In the genomic region with DNA sequence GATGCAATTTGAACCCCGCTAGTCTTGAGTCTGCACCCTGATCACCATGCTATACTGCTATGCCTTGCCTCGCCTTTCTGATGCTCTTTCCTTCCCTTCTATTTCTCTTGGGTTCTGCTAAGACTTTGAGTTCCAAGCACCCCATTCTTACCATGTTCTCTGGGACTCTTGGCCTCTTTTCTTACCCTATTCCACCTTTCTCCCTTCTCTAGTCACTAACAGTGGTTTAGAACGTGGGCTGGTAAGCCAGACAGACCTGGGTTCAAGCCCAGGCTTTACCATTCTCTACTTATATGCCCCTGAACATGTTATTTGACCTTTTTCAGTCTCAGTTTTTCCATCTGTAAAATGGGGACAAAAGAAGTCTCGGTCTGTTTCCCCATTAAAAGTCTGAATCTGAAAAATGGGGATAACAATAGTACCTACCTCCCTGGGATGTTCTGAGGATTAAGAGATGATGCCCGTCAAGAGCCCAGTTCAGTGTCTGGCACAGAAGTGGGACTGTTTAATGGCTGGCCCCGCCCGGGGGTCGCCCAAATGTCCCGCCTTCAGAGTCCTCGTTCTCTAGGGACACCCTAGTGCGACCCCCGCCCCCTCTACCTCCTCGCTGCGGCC, we compare ENCODE assay signal across 8 cellular contexts. TPM values are rescaled to one million over a fixed set of nuclear protein-coding genes. Genes with fewer than 3 reads are reported as not detected.
DNase-seq lines count a peak whose midpoint lies in the region; ATAC-seq and TF ChIP-seq lines count a peak whose summit lies in the region.

No MANE protein-coding gene starts in this region.

- no peaks in the 10 kb centered on the region for H3K9me3 Mint-ChIP-seq in activated CD4-positive, alpha-beta T cell treated with anti-CD3 and anti-CD28 coated beads, Interleukin-2, amount 10 ng/mL, durations not matched to agents 24 days and 14 days

- H3K27me3 ChIP-seq in adrenal gland (no peaks in the 10 kb centered on the region), liver (ENCODE audit: control insufficient read depth in 4 of 4, insufficient read depth in 4 of 4, low read length in 3 of 4) (no peaks in the 10 kb centered on the region), thyroid gland (no peaks in the 10 kb centered on the region)

- H3K4me1 Mint-ChIP-seq in activated CD4-positive, alpha-beta T cell treated with anti-CD3 and anti-CD28 coated beads, Interleukin-2, amount 10 ng/mL, durations not matched to agents 24 days and 14 days: peaks cover 50% of the 10 kb centered on the region

- H3K27me3 Mint-ChIP-seq in activated CD4-positive, alpha-beta T cell treated with anti-CD3 and anti-CD28 coated beads, Interleukin-2, amount 10 ng/mL, durations not matched to agents 24 days and 14 days: no peaks in the 10 kb centered on the region

- ATAC-seq in HG03135 (IDR thresholded peaks at IDR 0.05; ENCODE audit: unreplicated experiment) (no peak), GM21423 (IDR thresholded peaks at IDR 0.05; ENCODE audit: unreplicated experiment) (no peak)

- H3K27ac ChIP-seq in adrenal gland (peak overlapping the region; percentile 88 to 97 (median 96)), liver (ENCODE audit: low read depth in 1 of 2, low read length in 2 of 2) (peak overlapping the region; percentile 88 to 93), thyroid gland (peak overlapping the region; percentile 91 to 98 (median 91))

- TF ChIP-seq POLR2A in adrenal gland (IDR thresholded peaks at IDR 0.05) (no peak), thyroid gland (IDR thresholded peaks at IDR 0.05) (no peak)

- H3K4me3 Mint-ChIP-seq in activated CD4-positive, alpha-beta T cell treated with anti-CD3 and anti-CD28 coated beads, Interleukin-2, amount 10 ng/mL, durations not matched to agents 24 days and 14 days: peak overlapping the region; percentile 94

- H3K4me1 ChIP-seq in adrenal gland (replicated peaks in 1 of 2): peaks cover 29 to 57% of the 10 kb centered on the region in 2 donors
- H3K4me1 ChIP-seq in liver (ENCODE audit: control insufficient read depth in 4 of 4, insufficient read depth in 4 of 4, low read length in 3 of 4): peaks cover 0 to 24% (median 19%) of the 10 kb centered on the region in 4 donors
- H3K4me1 ChIP-seq in thyroid gland: peaks cover 12 to 25% of the 10 kb centered on the region in 2 donors

- no peak for TF ChIP-seq RAD21 in liver (IDR thresholded peaks at IDR 0.05)

- intact Hi-C loops in activated CD4-positive, alpha-beta T cell treated with anti-CD3 and anti-CD28 coated beads, Interleukin-2, amount 10 ng/mL, durations not matched to agents 24 days and 14 days (cut with micrococcal nuclease): loop anchor here (1.0 to 2.0 kb wide), 8 partner anchors 14 to 323 kb away; partner anchors contain the start of genes BRK1, BRPF1, CRELD1 and JAGN1
- intact Hi-C loops in adrenal gland (cut with DNase I) (no loop called here), thyroid gland (cut with DNase I) (loop anchor here (10.0 kb wide), 1 partner anchor 137 kb away; no protein-coding TSS in a partner anchor)

- H3K27ac Mint-ChIP-seq in activated CD4-positive, alpha-beta T cell treated with anti-CD3 and anti-CD28 coated beads, Interleukin-2, amount 10 ng/mL, durations not matched to agents 24 days and 14 days: peak overlapping the region; percentile 100

- peak overlapping the region; percentile 72 to 80 (median 72) for H3K4me3 ChIP-seq in adrenal gland
- H3K4me3 ChIP-seq in liver (ENCODE audit: low read depth in 1 of 3, low read length in 3 of 3): peak overlapping the region; percentile 89 to 97 (median 93)
- peak overlapping the region; percentile 64 to 93 (median 92) for H3K4me3 ChIP-seq in thyroid gland (replicated peaks in 1 of 3)

- H3K9me3 ChIP-seq in adrenal gland (replicated peaks in 1 of 3) (no peaks in the 10 kb centered on the region), liver (ENCODE audit: control insufficient read depth in 4 of 4, low read length in 3 of 4) (no peaks in the 10 kb centered on the region), thyroid gland (no peaks in the 10 kb centered on the region)

- TF ChIP-seq CTCF in adrenal gland (IDR thresholded peaks at IDR 0.05) (no peak), liver (IDR thresholded peaks at IDR 0.05; ENCODE audit: low read depth, low read length, missing input control) (no peak), thyroid gland (IDR thresholded peaks at IDR 0.05) (no peak)

- H3K9ac ChIP-seq in liver (ENCODE audit: low read depth in 1 of 2, low read length in 2 of 2): peak overlapping the region; percentile 78 to 95

- H3K36me3 Mint-ChIP-seq in activated CD4-positive, alpha-beta T cell treated with anti-CD3 and anti-CD28 coated beads, Interleukin-2, amount 10 ng/mL, durations not matched to agents 24 days and 14 days (ENCODE audit: low read depth): peaks cover 53% of the 10 kb centered on the region

- peaks cover 0 to 17% of the 10 kb centered on the region in 2 donors for H3K36me3 ChIP-seq in adrenal gland (replicated peaks in 1 of 2)
- H3K36me3 ChIP-seq in liver (ENCODE audit: control insufficient read depth in 4 of 4, insufficient read depth in 3 of 4, low read depth in 1 of 4, low read length in 3 of 4): peaks cover 1 to 24% (median 19%) of the 10 kb centered on the region in 4 donors
- peaks cover 8 to 17% of the 10 kb centered on the region in 2 donors for H3K36me3 ChIP-seq in thyroid gland

- peak; percentile 63 for DNase-seq in activated CD4-positive, alpha-beta T cell treated with anti-CD3 and anti-CD28 coated beads, Interleukin-2, amount 10 ng/mL, durations not matched to agents 24 days and 14 days
- DNase-seq in activated CD4-positive, alpha-beta T cell treated with anti-CD3 and anti-CD28 coated beads for 48 hours: no peak
- DNase-seq in adrenal gland: no peak
- no peak for DNase-seq in thyroid gland
- no peak for DNase-seq in occipital lobe (lab: John Stamatoyannopoulos, UW)

- WGBS in adrenal gland, 4 donors: 16 to 25% (median 18%) methylated on average over 10 to 14 of the region's 14 CpGs
- 15% methylated on average over 14 of the region's 14 CpGs for WGBS in liver
- 19 to 20% methylated on average over 11 to 13 of the region's 14 CpGs for WGBS in thyroid gland, 2 donors

TF ChIP-seq in liver, 16 proteins besides CTCF, POLR2A, EP300 and RAD21 (continues in another document):
- TF ChIP-seq JUND (IDR thresholded peaks at IDR 0.05): no peak
- TF ChIP-seq SP1 (IDR thresholded peaks at IDR 0.05): no peak
- TF ChIP-seq YY1 (IDR thresholded peaks at IDR 0.05): no peak
- TF ChIP-seq MAX (IDR thresholded peaks at IDR 0.05): no peak
- TF ChIP-seq, protein P1, sequence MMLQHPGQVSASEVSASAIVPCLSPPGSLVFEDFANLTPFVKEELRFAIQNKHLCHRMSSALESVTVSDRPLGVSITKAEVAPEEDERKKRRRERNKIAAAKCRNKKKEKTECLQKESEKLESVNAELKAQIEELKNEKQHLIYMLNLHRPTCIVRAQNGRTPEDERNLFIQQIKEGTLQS (IDR thresholded peaks at IDR 0.05): no peak
- no peak for TF ChIP-seq TAF1 (conservative IDR thresholded peaks at IDR 0.05)
- TF ChIP-seq RXRA (IDR thresholded peaks at IDR 0.05): no peak
- no peak for TF ChIP-seq FOXA1 (IDR thresholded peaks at IDR 0.05)
- TF ChIP-seq NR2F2 (IDR thresholded peaks at IDR 0.05): no peak
- TF ChIP-seq HNF4A (conservative IDR thresholded peaks at IDR 0.05): no peak
- TF ChIP-seq HNF4G (IDR thresholded peaks at IDR 0.05): no peak

RNA-seq across cellular contexts. Expression of gene TADA3, which starts 0.4 kb away (rescaled TPM):
- total RNA-seq in activated CD4-positive, alpha-beta T cell treated with anti-CD3 and anti-CD28 coated beads, Interleukin-2, amount 10 ng/mL, durations not matched to agents 24 days and 14 days: 63.4 and 64.6 TPM in 2 replicates
- total RNA-seq in adrenal gland (100 to 1,000 TPM in 5 of 8 donors, 10 to 100 TPM in 3; 59.1 to 148 (median 122) TPM), liver (10 to 100 TPM; 20.7 to 22.3 TPM), thyroid gland (10 to 100 TPM; 64.2 to 93.3 (median 83.3) TPM), occipital lobe (28.1 TPM)
- polyA plus RNA-seq in adrenal gland (100 to 1,000 TPM in 2 of 3 donors, 10 to 100 TPM in 1; 49.7 to 133 (median 117) TPM), liver (10 to 100 TPM; 16.2 to 27.8 TPM)

RNA-seq across cellular contexts. Expression of gene ARPC4, which starts 1.0 kb away (rescaled TPM):
- total RNA-seq in activated CD4-positive, alpha-beta T cell treated with anti-CD3 and anti-CD28 coated beads, Interleukin-2, amount 10 ng/mL, durations not matched to agents 24 days and 14 days: 263 and 267 TPM in 2 replicates
- 100 to 1,000 TPM; 138 to 249 (median 184) TPM for total RNA-seq in adrenal gland
- 100 to 1,000 TPM in 1 of 3 donors, 10 to 100 TPM in 2; 75.8 to 140 (median 77.4) TPM for polyA plus RNA-seq in adrenal gland
- total RNA-seq in liver: 10 to 100 TPM; 53.3 to 53.6 TPM
- 10 to 100 TPM; 22.1 to 51.8 TPM for polyA plus RNA-seq in liver
- total RNA-seq in thyroid gland: 100 to 1,000 TPM; 155 to 232 (median 187) TPM
- total RNA-seq in occipital lobe: 162 TPM

RNA-seq across cellular contexts. Expression of gene TTLL3, which starts 18.2 kb away (rescaled TPM):
- total RNA-seq in activated CD4-positive, alpha-beta T cell treated with anti-CD3 and anti-CD28 coated beads, Interleukin-2, amount 10 ng/mL, durations not matched to agents 24 days and 14 days: 33.2 and 37.7 TPM in 2 replicates
- total RNA-seq in adrenal gland (10 to 100 TPM; 13.8 to 68.0 (median 45.5) TPM), liver (10 to 100 TPM in 1 of 2 donors, 1 to 10 TPM in 1; 4.9 to 19.6 TPM), thyroid gland (10 to 100 TPM; 39.0 to 64.6 (median 56.9) TPM), occipital lobe (16.5 TPM)
- polyA plus RNA-seq in adrenal gland (100 to 1,000 TPM in 2 of 3 donors, 10 to 100 TPM in 1; 10.1 to 214 (median 146) TPM), liver (1 to 10 TPM; 2.8 to 8.0 TPM)

RNA-seq across cellular contexts. Expression of gene CAMK1, which starts 22.1 kb away (rescaled TPM):
- total RNA-seq in activated CD4-positive, alpha-beta T cell treated with anti-CD3 and anti-CD28 coated beads, Interleukin-2, amount 10 ng/mL, durations not matched to agents 24 days and 14 days: 81.0 and 83.7 TPM in 2 replicates
- total RNA-seq in adrenal gland (100 to 1,000 TPM in 7 of 8 donors, 10 to 100 TPM in 1; 83.1 to 261 (median 176) TPM), liver (10 to 100 TPM; 13.8 to 17.3 TPM), thyroid gland (10 to 100 TPM; 32.1 to 44.8 (median 35.9) TPM), occipital lobe (56.1 TPM)
- polyA plus RNA-seq in adrenal gland (100 to 1,000 TPM in 2 of 3 donors, 10 to 100 TPM in 1; 51.5 to 281 (median 260) TPM), liver (10 to 100 TPM; 16.0 to 20.1 TPM)

RNA-seq across cellular contexts. Expression of gene OGG1, which starts 42.1 kb away (rescaled TPM):
- total RNA-seq in activated CD4-positive, alpha-beta T cell treated with anti-CD3 and anti-CD28 coated beads, Interleukin-2, amount 10 ng/mL, durations not matched to agents 24 days and 14 days: 37.0 and 41.1 TPM in 2 replicates
- total RNA-seq in adrenal gland (10 to 100 TPM; 13.3 to 34.9 (median 22.0) TPM), liver (10 to 100 TPM in 1 of 2 donors, 1 to 10 TPM in 1; 9.1 to 19.8 TPM), thyroid gland (10 to 100 TPM; 23.7 to 46.6 (median 30.3) TPM), occipital lobe (61.3 TPM)
- polyA plus RNA-seq in adrenal gland (10 to 100 TPM; 16.0 to 25.6 (median 21.2) TPM), liver (10 to 100 TPM in 1 of 2 donors, 1 to 10 TPM in 1; 8.9 to 10.8 TPM)

Comparison
In these comparisons a context has a peak if more than half of its experiments do, and no peak if none do; other contexts are left out.
1. intact Hi-C loops: an anchor here in activated CD4-positive, alpha-beta T cell treated with anti-CD3 and anti-CD28 coated beads, Interleukin-2, amount 10 ng/mL, durations not matched to agents 24 days and 14 days (1.0 to 2.0 kb wide) and thyroid gland (10.0 kb wide); none called in adrenal gland.